Comparison of ENCODE assay signal across 17 cellular contexts in the genomic region with DNA sequence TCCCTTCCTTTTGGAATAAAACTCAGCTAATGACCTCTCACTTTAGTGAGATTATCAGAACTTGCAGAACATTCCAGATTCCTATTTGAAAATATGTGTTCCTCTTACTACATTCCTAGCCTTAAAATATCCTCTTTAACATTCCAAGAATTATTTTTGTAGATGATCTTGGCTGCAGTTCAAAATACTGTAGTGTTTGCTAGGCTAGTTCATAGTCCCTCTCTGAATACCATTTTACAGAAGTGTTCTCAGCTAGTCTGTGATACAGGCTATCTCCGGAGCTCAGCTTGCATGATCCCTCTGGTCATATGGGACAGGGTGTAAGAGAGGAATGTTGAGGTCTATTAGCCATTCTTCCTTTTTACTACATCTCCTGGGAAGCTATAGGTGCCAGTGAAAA. TPM values are rescaled to one million over a fixed set of nuclear protein-coding genes. Genes with fewer than 3 reads are reported as not detected.
DNase-seq lines count a peak whose midpoint lies in the region; ATAC-seq and TF ChIP-seq lines count a peak whose summit lies in the region.
"Had no signal": no experiment of that assay in that cellular context is flagged by ENCODE, and none has a peak within 500 bp of the region (broad histone marks: within the 10 kb centered on the region; RNA-seq: fewer than 3 reads in every experiment).

No MANE protein-coding gene starts in this region.

- H3K27me3 ChIP-seq in brain microvascular endothelial cell (replicated peaks) (no peaks in the 10 kb centered on the region), right cardiac atrium (ENCODE audit: control insufficient read depth, insufficient read depth) (no peaks in the 10 kb centered on the region), smooth muscle cell (ENCODE audit: low read depth) (no peaks in the 10 kb centered on the region)
- H3K27me3 ChIP-seq: sigmoid colon had no signal

- H2AFZ ChIP-seq in smooth muscle cell (ENCODE audit: low read depth), result peak overlapping the region; percentile 45

- DNase-seq in GM04504 (ENCODE audit: low read depth) (peak; percentile 1), brain microvascular endothelial cell (peak; percentile 75), right cardiac atrium (no peak), smooth muscle cell (lab: John Stamatoyannopoulos, UW; ENCODE audit: unreplicated experiment) (no peak), NCI-H128 (lab: John Stamatoyannopoulos, UW; ENCODE audit: unreplicated experiment) (no peak), iPS-NIHi7 (ENCODE audit: extremely low spot score) (no peak), SIG-M5 (lab: John Stamatoyannopoulos, UW) (no peak)
- DNase-seq: activated CD4-positive, alpha-beta T cell treated with anti-CD3 and anti-CD28 coated beads for 4 hours; CD8-positive, alpha-beta memory T cell; NCI-H2081; sigmoid colon; T-helper 1 cell had no signal

- peak overlapping the region; percentile 63 for H3K4me2 ChIP-seq in smooth muscle cell
- H3K4me2 ChIP-seq: KMS-11 had no signal

- TF ChIP-seq CTCF in brain microvascular endothelial cell (IDR thresholded peaks at IDR 0.05; ENCODE audit: low read depth, low read length, missing control alignments), result no peak
- no peak for TF ChIP-seq CTCF in smooth muscle cell (IDR thresholded peaks at IDR 0.05; ENCODE audit: borderline replicate concordance, insufficient read depth, poor library complexity, severe bottlenecking)

- H3K9me3 ChIP-seq in right cardiac atrium (ENCODE audit: control insufficient read depth, low read length) (no peaks in the 10 kb centered on the region), smooth muscle cell (replicated peaks; ENCODE audit: low read depth) (no peaks in the 10 kb centered on the region)
- H3K9me3 ChIP-seq: sigmoid colon had no signal

- no peaks in the 10 kb centered on the region for H3K79me2 ChIP-seq in smooth muscle cell (ENCODE audit: low read depth)

- no peaks in the 10 kb centered on the region for H3F3A ChIP-seq in smooth muscle cell (ENCODE audit: low read depth)

- no peak overlapping the region for H3K4me3 ChIP-seq in brain microvascular endothelial cell (ENCODE audit: low read depth, low read length)
- no peak overlapping the region for H3K4me3 ChIP-seq in right cardiac atrium (ENCODE audit: low read length)
- no peak overlapping the region for H3K4me3 ChIP-seq in smooth muscle cell
- H3K4me3 ChIP-seq: sigmoid colon had no signal

- H3K4me1 ChIP-seq in right cardiac atrium (ENCODE audit: control insufficient read depth, insufficient read depth, low read length) (peaks cover 5% of the 10 kb centered on the region), smooth muscle cell (ENCODE audit: low read depth) (no peaks in the 10 kb centered on the region)

- intact Hi-C loops in right cardiac atrium (cut with DNase I), result loop anchor here in 1 of 4 donors (5.0 kb wide), 1 partner anchor 747 kb away; no protein-coding TSS in a partner anchor

- no peaks in the 10 kb centered on the region for H3K36me3 ChIP-seq in brain microvascular endothelial cell (replicated peaks)
- H3K36me3 ChIP-seq in smooth muscle cell (ENCODE audit: low read depth), result no peaks in the 10 kb centered on the region
- H3K36me3 ChIP-seq: sigmoid colon had no signal

- H4K20me1 ChIP-seq in smooth muscle cell (ENCODE audit: low read depth), result no peaks in the 10 kb centered on the region

- in situ Hi-C loops in brain microvascular endothelial cell (cut with HindIII; ENCODE audit: low pct_ligation_motif_present, low sequenced_read_pairs), result no loop called here

- H3K27ac ChIP-seq in brain microvascular endothelial cell (no peak overlapping the region), right cardiac atrium (ENCODE audit: low read length) (no peak overlapping the region), smooth muscle cell (ENCODE audit: low read depth) (no peak overlapping the region)
- H3K27ac ChIP-seq: KMS-11 had no signal

- no peak overlapping the region for H3K9ac ChIP-seq in smooth muscle cell (ENCODE audit: low read depth)
- H3K9ac ChIP-seq: KMS-11 had no signal

- ATAC-seq in right cardiac atrium, result peak; percentile 66 to 85
- ATAC-seq in GM21786 (IDR thresholded peaks at IDR 0.05; ENCODE audit: unreplicated experiment), result no peak

- 24% methylated on average over 1 of the region's 1 CpG for WGBS in right cardiac atrium
- 37% methylated on average over 1 of the region's 1 CpG for WGBS in smooth muscle cell (ENCODE audit: low lambda C conversion rate)

RNA-seq across cellular contexts. Expression of a gene that starts 17.6 kb away (rescaled TPM):
- total RNA-seq in right cardiac atrium (not detected), smooth muscle cell (not detected in 2 replicates)
- polyA plus RNA-seq in right cardiac atrium (not detected), smooth muscle cell (not detected in 2 replicates)
- total RNA-seq: CD8-positive, alpha-beta memory T cell; mucosa of gallbladder; OCI-LY7; sigmoid colon; subcutaneous adipose tissue had no signal
- polyA plus RNA-seq: CD8-positive, alpha-beta memory T cell; sigmoid colon had no signal

RNA-seq across cellular contexts. Expression of a gene that starts 48.1 kb away (rescaled TPM):
- total RNA-seq in right cardiac atrium (10 to 100 TPM in 1 of 4 donors, 1 to 10 TPM in 3; 7.9 to 10.7 (median 9.3) TPM), smooth muscle cell (30.0 and 30.4 TPM in 2 replicates)
- polyA plus RNA-seq in right cardiac atrium (7.0 TPM), smooth muscle cell (8.1 and 8.6 TPM in 2 replicates)

RNA-seq across cellular contexts. Expression of a gene that starts 55.8 kb away (rescaled TPM):
- total RNA-seq in right cardiac atrium, result 10 to 100 TPM; 19.1 to 23.9 (median 22.2) TPM
- 9.6 TPM for polyA plus RNA-seq in right cardiac atrium
- 9.1 and 11.5 TPM in 2 replicates for total RNA-seq in smooth muscle cell
- polyA plus RNA-seq in smooth muscle cell, result 11.7 and 15.1 TPM in 2 replicates

Comparison
In these comparisons a context has a peak if more than half of its experiments do, and no peak if none do; other contexts are left out.
1. DNase-seq: peak in GM04504 (single experiment) and brain microvascular endothelial cell (single experiment); none in right cardiac atrium (0 of 3), smooth muscle cell (single experiment), NCI-H128 (single experiment), iPS-NIHi7 (single experiment) and SIG-M5 (single experiment).